In the genomic region with DNA sequence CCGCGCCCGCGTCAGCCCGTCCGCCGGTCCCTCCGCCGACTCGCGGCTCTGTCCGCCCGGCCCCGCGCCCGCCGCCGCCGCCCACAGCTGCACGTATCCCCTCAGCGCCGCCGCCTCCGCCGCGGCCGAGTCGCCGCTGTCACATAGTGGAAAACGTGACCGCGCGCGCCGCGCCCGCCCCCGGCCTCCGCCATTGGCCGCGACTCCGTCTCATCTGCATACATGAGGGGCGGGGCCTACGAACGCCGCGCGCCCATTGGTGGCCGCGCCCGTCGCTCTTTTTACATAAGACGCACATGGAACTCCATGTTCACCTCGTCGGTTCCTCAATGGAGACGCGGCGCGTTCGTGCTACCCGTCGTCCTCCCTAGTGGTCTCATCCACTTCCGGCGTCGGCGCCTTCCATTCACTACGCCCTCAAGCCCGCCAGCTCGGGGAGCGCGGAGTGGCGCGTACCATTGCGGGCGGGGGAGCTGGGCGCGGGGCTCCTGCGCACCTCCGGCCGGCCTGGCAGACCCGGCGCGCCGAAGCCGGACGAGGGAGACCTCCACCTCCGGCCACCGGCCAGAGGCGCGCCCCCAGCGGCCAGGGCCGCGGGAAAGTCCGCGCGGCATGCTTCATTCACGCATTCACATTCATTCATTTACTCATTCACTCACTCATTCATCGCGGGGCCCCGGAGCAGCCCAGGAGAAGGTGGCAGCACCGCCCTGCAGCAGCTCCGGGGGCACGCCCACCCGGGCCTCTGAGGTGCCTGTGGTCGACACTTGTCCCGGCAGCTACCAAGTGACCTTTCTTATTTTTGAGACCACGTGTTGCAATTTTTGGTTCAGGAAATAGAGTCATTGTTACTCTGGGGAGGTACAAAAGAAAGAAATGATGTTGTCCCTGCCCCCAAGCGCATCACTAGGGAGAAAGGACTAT, we compare ENCODE assay signal across 1 cellular context.
TF ChIP-seq lines count a peak whose summit lies in the region.

No MANE protein-coding gene starts in this region.

TF ChIP-seq in HepG2, 621 proteins besides CTCF, POLR2A, EP300 and RAD21 (continued from another document and continues in another):
- TF ChIP-seq, protein P1, sequence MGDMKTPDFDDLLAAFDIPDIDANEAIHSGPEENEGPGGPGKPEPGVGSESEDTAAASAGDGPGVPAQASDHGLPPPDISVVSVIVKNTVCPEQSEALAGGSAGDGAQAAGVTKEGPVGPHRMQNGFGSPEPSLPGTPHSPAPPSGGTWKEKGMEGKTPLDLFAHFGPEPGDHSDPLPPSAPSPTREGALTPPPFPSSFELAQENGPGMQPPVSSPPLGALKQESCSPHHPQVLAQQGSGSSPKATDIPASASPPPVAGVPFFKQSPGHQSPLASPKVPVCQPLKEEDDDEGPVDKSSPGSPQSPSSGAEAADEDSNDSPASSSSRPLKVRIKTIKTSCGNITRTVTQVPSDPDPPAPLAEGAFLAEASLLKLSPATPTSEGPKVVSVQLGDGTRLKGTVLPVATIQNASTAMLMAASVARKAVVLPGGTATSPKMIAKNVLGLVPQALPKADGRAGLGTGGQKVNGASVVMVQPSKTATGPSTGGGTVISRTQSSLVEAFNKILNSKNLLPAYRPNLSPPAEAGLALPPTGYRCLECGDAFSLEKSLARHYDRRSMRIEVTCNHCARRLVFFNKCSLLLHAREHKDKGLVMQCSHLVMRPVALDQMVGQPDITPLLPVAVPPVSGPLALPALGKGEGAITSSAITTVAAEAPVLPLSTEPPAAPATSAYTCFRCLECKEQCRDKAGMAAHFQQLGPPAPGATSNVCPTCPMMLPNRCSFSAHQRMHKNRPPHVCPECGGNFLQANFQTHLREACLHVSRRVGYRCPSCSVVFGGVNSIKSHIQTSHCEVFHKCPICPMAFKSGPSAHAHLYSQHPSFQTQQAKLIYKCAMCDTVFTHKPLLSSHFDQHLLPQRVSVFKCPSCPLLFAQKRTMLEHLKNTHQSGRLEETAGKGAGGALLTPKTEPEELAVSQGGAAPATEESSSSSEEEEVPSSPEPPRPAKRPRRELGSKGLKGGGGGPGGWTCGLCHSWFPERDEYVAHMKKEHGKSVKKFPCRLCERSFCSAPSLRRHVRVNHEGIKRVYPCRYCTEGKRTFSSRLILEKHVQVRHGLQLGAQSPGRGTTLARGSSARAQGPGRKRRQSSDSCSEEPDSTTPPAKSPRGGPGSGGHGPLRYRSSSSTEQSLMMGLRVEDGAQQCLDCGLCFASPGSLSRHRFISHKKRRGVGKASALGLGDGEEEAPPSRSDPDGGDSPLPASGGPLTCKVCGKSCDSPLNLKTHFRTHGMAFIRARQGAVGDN (CRISPR knock-in tag; IDR thresholded peaks at IDR 0.05): peak; percentile 90
- TF ChIP-seq ARHGAP35 (CRISPR knock-in tag; IDR thresholded peaks at IDR 0.05; ENCODE audit: borderline replicate concordance) (peak; percentile 96; the same call in 1 of the 2 replicates), ZNF607 (CRISPR knock-in tag; IDR thresholded peaks at IDR 0.05; ENCODE audit: borderline replicate concordance) (peak; percentile 97), ZNF629 (CRISPR knock-in tag; conservative IDR thresholded peaks at IDR 0.05) (no peak), MATR3 (CRISPR knock-in tag; IDR thresholded peaks at IDR 0.05) (no peak), TCF7 (IDR thresholded peaks at IDR 0.05; ENCODE audit: low read depth) (0 out of 2 replicates have a peak, but pooled peaks have one; percentile 46), EED (CRISPR knock-in tag; IDR thresholded peaks at IDR 0.05) (peak; percentile 44; the same call in 1 of the 2 replicates), IKZF4 (CRISPR knock-in tag; IDR thresholded peaks at IDR 0.05; ENCODE audit: borderline replicate concordance, low read depth, not compliant biosample characterization) (peak; percentile 9), LCORL (IDR thresholded peaks at IDR 0.05) (peak; percentile 39; the same call in 1 of the 2 replicates), LCORL (CRISPR knock-in tag; IDR thresholded peaks at IDR 0.05) (peak; percentile 70), ZNF430 (CRISPR knock-in tag; IDR thresholded peaks at IDR 0.05) (peak; percentile 54; the same call in 1 of the 2 replicates), ZSCAN31 (CRISPR knock-in tag; IDR thresholded peaks at IDR 0.05; ENCODE audit: low read depth) (peak; percentile 81; the same call in 1 of the 2 replicates), ZFP62 (CRISPR knock-in tag; IDR thresholded peaks at IDR 0.05) (no peak), RFX1 (IDR thresholded peaks at IDR 0.05) (no peak), MXI1 (IDR thresholded peaks at IDR 0.05; ENCODE audit: borderline replicate concordance, low read depth, low read length) (peak; percentile 95), ZNF510 (CRISPR knock-in tag; IDR thresholded peaks at IDR 0.05; ENCODE audit: low read depth) (0 out of 2 replicates have a peak, but pooled peaks have one; percentile 55), ZNF674 (CRISPR knock-in tag; IDR thresholded peaks at IDR 0.05; ENCODE audit: low read depth) (peak; percentile 63; the same call in 1 of the 2 replicates), SP1 (IDR thresholded peaks at IDR 0.05) (peak; percentile 64; the same call in 1 of the 2 replicates), SP1 (CRISPR knock-in tag; IDR thresholded peaks at IDR 0.05) (peak; percentile 98), ZNF296 (CRISPR knock-in tag; conservative IDR thresholded peaks at IDR 0.05) (no peak), ELF3 (CRISPR knock-in tag; IDR thresholded peaks at IDR 0.05) (peak; percentile 81)
- TF ChIP-seq, protein P2, sequence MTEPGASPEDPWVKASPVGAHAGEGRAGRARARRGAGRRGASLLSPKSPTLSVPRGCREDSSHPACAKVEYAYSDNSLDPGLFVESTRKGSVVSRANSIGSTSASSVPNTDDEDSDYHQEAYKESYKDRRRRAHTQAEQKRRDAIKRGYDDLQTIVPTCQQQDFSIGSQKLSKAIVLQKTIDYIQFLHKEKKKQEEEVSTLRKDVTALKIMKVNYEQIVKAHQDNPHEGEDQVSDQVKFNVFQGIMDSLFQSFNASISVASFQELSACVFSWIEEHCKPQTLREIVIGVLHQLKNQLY (CRISPR knock-in tag; IDR thresholded peaks at IDR 0.05): peak; percentile 45; the same call in 1 of the 2 replicates
- TF ChIP-seq, protein P3, sequence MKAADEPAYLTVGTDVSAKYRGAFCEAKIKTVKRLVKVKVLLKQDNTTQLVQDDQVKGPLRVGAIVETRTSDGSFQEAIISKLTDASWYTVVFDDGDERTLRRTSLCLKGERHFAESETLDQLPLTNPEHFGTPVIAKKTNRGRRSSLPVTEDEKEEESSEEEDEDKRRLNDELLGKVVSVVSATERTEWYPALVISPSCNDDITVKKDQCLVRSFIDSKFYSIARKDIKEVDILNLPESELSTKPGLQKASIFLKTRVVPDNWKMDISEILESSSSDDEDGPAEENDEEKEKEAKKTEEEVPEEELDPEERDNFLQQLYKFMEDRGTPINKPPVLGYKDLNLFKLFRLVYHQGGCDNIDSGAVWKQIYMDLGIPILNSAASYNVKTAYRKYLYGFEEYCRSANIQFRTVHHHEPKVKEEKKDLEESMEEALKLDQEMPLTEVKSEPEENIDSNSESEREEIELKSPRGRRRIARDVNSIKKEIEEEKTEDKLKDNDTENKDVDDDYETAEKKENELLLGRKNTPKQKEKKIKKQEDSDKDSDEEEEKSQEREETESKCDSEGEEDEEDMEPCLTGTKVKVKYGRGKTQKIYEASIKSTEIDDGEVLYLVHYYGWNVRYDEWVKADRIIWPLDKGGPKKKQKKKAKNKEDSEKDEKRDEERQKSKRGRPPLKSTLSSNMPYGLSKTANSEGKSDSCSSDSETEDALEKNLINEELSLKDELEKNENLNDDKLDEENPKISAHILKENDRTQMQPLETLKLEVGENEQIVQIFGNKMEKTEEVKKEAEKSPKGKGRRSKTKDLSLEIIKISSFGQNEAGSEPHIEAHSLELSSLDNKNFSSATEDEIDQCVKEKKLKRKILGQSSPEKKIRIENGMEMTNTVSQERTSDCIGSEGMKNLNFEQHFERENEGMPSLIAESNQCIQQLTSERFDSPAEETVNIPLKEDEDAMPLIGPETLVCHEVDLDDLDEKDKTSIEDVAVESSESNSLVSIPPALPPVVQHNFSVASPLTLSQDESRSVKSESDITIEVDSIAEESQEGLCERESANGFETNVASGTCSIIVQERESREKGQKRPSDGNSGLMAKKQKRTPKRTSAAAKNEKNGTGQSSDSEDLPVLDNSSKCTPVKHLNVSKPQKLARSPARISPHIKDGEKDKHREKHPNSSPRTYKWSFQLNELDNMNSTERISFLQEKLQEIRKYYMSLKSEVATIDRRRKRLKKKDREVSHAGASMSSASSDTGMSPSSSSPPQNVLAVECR (CRISPR knock-in tag; IDR thresholded peaks at IDR 0.05; ENCODE audit: borderline replicate concordance): peak; percentile 99
- TF ChIP-seq, protein P4, sequence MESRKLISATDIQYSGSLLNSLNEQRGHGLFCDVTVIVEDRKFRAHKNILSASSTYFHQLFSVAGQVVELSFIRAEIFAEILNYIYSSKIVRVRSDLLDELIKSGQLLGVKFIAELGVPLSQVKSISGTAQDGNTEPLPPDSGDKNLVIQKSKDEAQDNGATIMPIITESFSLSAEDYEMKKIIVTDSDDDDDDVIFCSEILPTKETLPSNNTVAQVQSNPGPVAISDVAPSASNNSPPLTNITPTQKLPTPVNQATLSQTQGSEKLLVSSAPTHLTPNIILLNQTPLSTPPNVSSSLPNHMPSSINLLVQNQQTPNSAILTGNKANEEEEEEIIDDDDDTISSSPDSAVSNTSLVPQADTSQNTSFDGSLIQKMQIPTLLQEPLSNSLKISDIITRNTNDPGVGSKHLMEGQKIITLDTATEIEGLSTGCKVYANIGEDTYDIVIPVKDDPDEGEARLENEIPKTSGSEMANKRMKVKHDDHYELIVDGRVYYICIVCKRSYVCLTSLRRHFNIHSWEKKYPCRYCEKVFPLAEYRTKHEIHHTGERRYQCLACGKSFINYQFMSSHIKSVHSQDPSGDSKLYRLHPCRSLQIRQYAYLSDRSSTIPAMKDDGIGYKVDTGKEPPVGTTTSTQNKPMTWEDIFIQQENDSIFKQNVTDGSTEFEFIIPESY (CRISPR knock-in tag; IDR thresholded peaks at IDR 0.05): peak; percentile 66; the same call in 1 of the 2 replicates
- TF ChIP-seq, protein P5, sequence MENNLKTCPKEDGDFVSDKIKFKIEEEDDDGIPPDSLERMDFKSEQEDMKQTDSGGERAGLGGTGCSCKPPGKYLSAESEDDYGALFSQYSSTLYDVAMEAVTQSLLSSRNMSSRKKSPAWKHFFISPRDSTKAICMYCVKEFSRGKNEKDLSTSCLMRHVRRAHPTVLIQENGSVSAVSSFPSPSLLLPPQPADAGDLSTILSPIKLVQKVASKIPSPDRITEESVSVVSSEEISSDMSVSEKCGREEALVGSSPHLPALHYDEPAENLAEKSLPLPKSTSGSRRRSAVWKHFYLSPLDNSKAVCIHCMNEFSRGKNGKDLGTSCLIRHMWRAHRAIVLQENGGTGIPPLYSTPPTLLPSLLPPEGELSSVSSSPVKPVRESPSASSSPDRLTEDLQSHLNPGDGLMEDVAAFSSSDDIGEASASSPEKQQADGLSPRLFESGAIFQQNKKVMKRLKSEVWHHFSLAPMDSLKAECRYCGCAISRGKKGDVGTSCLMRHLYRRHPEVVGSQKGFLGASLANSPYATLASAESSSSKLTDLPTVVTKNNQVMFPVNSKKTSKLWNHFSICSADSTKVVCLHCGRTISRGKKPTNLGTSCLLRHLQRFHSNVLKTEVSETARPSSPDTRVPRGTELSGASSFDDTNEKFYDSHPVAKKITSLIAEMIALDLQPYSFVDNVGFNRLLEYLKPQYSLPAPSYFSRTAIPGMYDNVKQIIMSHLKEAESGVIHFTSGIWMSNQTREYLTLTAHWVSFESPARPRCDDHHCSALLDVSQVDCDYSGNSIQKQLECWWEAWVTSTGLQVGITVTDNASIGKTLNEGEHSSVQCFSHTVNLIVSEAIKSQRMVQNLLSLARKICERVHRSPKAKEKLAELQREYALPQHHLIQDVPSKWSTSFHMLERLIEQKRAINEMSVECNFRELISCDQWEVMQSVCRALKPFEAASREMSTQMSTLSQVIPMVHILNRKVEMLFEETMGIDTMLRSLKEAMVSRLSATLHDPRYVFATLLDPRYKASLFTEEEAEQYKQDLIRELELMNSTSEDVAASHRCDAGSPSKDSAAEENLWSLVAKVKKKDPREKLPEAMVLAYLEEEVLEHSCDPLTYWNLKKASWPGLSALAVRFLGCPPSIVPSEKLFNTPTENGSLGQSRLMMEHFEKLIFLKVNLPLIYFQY (CRISPR knock-in tag; IDR thresholded peaks at IDR 0.05; ENCODE audit: borderline replicate concordance): peak; percentile 81; the same call in 1 of the 2 replicates
- TF ChIP-seq, protein P6, sequence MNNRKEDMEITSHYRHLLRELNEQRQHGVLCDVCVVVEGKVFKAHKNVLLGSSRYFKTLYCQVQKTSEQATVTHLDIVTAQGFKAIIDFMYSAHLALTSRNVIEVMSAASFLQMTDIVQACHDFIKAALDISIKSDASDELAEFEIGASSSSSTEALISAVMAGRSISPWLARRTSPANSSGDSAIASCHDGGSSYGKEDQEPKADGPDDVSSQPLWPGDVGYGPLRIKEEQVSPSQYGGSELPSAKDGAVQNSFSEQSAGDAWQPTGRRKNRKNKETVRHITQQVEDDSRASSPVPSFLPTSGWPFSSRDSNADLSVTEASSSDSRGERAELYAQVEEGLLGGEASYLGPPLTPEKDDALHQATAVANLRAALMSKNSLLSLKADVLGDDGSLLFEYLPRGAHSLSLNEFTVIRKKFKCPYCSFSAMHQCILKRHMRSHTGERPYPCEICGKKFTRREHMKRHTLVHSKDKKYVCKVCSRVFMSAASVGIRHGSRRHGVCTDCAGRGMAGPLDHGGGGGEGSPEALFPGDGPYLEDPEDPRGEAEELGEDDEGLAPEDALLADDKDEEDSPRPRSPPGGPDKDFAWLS (CRISPR knock-in tag; IDR thresholded peaks at IDR 0.05; ENCODE audit: borderline replicate concordance): no peak
- TF ChIP-seq, protein P7, sequence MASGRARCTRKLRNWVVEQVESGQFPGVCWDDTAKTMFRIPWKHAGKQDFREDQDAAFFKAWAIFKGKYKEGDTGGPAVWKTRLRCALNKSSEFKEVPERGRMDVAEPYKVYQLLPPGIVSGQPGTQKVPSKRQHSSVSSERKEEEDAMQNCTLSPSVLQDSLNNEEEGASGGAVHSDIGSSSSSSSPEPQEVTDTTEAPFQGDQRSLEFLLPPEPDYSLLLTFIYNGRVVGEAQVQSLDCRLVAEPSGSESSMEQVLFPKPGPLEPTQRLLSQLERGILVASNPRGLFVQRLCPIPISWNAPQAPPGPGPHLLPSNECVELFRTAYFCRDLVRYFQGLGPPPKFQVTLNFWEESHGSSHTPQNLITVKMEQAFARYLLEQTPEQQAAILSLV (CRISPR knock-in tag; IDR thresholded peaks at IDR 0.05; ENCODE audit: borderline replicate concordance): peak; percentile 86
- TF ChIP-seq, protein P8, sequence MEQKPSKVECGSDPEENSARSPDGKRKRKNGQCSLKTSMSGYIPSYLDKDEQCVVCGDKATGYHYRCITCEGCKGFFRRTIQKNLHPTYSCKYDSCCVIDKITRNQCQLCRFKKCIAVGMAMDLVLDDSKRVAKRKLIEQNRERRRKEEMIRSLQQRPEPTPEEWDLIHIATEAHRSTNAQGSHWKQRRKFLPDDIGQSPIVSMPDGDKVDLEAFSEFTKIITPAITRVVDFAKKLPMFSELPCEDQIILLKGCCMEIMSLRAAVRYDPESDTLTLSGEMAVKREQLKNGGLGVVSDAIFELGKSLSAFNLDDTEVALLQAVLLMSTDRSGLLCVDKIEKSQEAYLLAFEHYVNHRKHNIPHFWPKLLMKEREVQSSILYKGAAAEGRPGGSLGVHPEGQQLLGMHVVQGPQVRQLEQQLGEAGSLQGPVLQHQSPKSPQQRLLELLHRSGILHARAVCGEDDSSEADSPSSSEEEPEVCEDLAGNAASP (CRISPR knock-in tag; IDR thresholded peaks at IDR 0.05; ENCODE audit: borderline replicate concordance): peak; percentile 47
